In genomic region chr17:57692770-57693169, GRCh38 we compare ENCODE assay signal across 21 cellular contexts. TPM values are rescaled to one million over a fixed set of nuclear protein-coding genes. Genes with fewer than 3 reads are reported as not detected.
DNase-seq lines count a peak whose midpoint lies in the region; ATAC-seq, FAIRE-seq and TF ChIP-seq lines count a peak whose summit lies in the region.
"Had no signal": no experiment of that assay in that cellular context is flagged by ENCODE, and none has a peak within 500 bp of the region (broad histone marks: within the 10 kb centered on the region; RNA-seq: fewer than 3 reads in every experiment).

No MANE protein-coding gene starts in this region.

- TF ChIP-seq POLR2A in GM12891 (IDR thresholded peaks at IDR 0.05; ENCODE audit: low read depth, low read length) = no peak

- no peak for DNase-seq in T-helper 2 cell treated with Interferon-gamma antibody and Interleukin-4, amounts not matched to agents 5 μg/mL and 100 μg/mL, for 36 hours (ENCODE audit: low spot score)
- no peak for DNase-seq in T-helper 2 cell
- no peak for DNase-seq in stimulated activated naive CD8-positive, alpha-beta T cell treated with anti-CD3 and anti-CD28 coated beads, Interleukin-15, amount 100 ng/mL, for 72 hours
- DNase-seq in central memory CD8-positive, alpha-beta T cell (ENCODE audit: low spot score in 2 of 2) = no peak
- no peak for DNase-seq in cerebellar cortex (ENCODE audit: low spot score)
- DNase-seq in GM12891 (ENCODE audit: insufficient read length, low spot score) = no peak
- DNase-seq in NCI-H1694 treated with DMSO at 0.1 percent for 48 hours (lab: John Stamatoyannopoulos, UW) = no peak
- DNase-seq: 8988T; BE2C; CD4-positive, alpha-beta T cell; DMS79; GM23248; MV-4-11; NCI-H1417 treated with DMSO at 0.1 percent for 48 hours; NCI-H2029 treated with DMSO at 0.1 percent for 48 hours; NCI-H510A; NCI-H774 had no signal

- H3K36me3 Mint-ChIP-seq in T-helper 2 cell treated with Interferon-gamma antibody and Interleukin-4, amounts not matched to agents 5 μg/mL and 100 μg/mL, for 36 hours (ENCODE audit: low read depth) = peaks cover 5% of the 10 kb centered on the region
- H3K36me3 Mint-ChIP-seq in stimulated activated naive CD8-positive, alpha-beta T cell treated with anti-CD3 and anti-CD28 coated beads, Interleukin-15, Interleukin-2, amounts not matched to agents 100 ng/mL and 50 ng/mL, for 24 hours (ENCODE audit: low read depth) = peaks cover 4% of the 10 kb centered on the region
- peaks cover 4% of the 10 kb centered on the region for H3K36me3 Mint-ChIP-seq in central memory CD8-positive, alpha-beta T cell (ENCODE audit: insufficient read depth)

- H3K27me3 Mint-ChIP-seq in T-helper 2 cell treated with Interferon-gamma antibody and Interleukin-4, amounts not matched to agents 5 μg/mL and 100 μg/mL, for 36 hours (ENCODE audit: low read depth) = peaks cover 17% of the 10 kb centered on the region
- H3K27me3 Mint-ChIP-seq in stimulated activated naive CD8-positive, alpha-beta T cell treated with anti-CD3 and anti-CD28 coated beads, Interleukin-15, Interleukin-2, amounts not matched to agents 100 ng/mL and 50 ng/mL, for 24 hours = no peaks in the 10 kb centered on the region
- no peaks in the 10 kb centered on the region for H3K27me3 Mint-ChIP-seq in stimulated activated naive CD8-positive, alpha-beta T cell treated with anti-CD3 and anti-CD28 coated beads, Interleukin-15, amount 100 ng/mL, for 72 hours
- no peaks in the 10 kb centered on the region for H3K27me3 Mint-ChIP-seq in central memory CD8-positive, alpha-beta T cell
- H3K27me3 Mint-ChIP-seq: CD4-positive, alpha-beta T cell; IgD-negative memory B cell had no signal

- H3K4me1 Mint-ChIP-seq in T-helper 2 cell treated with Interferon-gamma antibody and Interleukin-4, amounts not matched to agents 5 μg/mL and 100 μg/mL, for 36 hours (ENCODE audit: low read depth) = peaks cover 7% of the 10 kb centered on the region
- H3K4me1 Mint-ChIP-seq in stimulated activated naive CD8-positive, alpha-beta T cell treated with anti-CD3 and anti-CD28 coated beads, Interleukin-15, Interleukin-2, amounts not matched to agents 100 ng/mL and 50 ng/mL, for 24 hours (ENCODE audit: low read depth) = peaks cover 14% of the 10 kb centered on the region
- H3K4me1 Mint-ChIP-seq in stimulated activated naive CD8-positive, alpha-beta T cell treated with anti-CD3 and anti-CD28 coated beads, Interleukin-15, amount 100 ng/mL, for 72 hours = peaks cover 14% of the 10 kb centered on the region
- H3K4me1 Mint-ChIP-seq in central memory CD8-positive, alpha-beta T cell = peaks cover 15% of the 10 kb centered on the region

- peaks cover 17% of the 10 kb centered on the region for H3K9me3 Mint-ChIP-seq in T-helper 2 cell treated with Interferon-gamma antibody and Interleukin-4, amounts not matched to agents 5 μg/mL and 100 μg/mL, for 36 hours
- H3K9me3 Mint-ChIP-seq in stimulated activated naive CD8-positive, alpha-beta T cell treated with anti-CD3 and anti-CD28 coated beads, Interleukin-15, Interleukin-2, amounts not matched to agents 100 ng/mL and 50 ng/mL, for 24 hours = peaks cover 8% of the 10 kb centered on the region
- peaks cover 10 to 24% of the 10 kb centered on the region in 2 donors for H3K9me3 Mint-ChIP-seq in stimulated activated naive CD8-positive, alpha-beta T cell treated with anti-CD3 and anti-CD28 coated beads, Interleukin-15, amount 100 ng/mL, for 72 hours
- peaks cover 4% of the 10 kb centered on the region for H3K9me3 Mint-ChIP-seq in central memory CD8-positive, alpha-beta T cell
- H3K9me3 Mint-ChIP-seq: CD4-positive, alpha-beta T cell had no signal

- no peak for ATAC-seq in stimulated activated naive CD8-positive, alpha-beta T cell treated with anti-CD3 and anti-CD28 coated beads, Interleukin-15, amount 100 ng/mL, for 72 hours
- ATAC-seq in central memory CD8-positive, alpha-beta T cell (replicated peaks; ENCODE audit: extremely low read depth, poor library complexity, severe bottlenecking) = no peak
- ATAC-seq: HCT116 had no signal

- no peak for FAIRE-seq in GM12891 (lab: Jason Lieb, UNC)
- FAIRE-seq: D721Med had no signal

- peak overlapping the region; percentile 22 for H3K27ac Mint-ChIP-seq in T-helper 2 cell treated with Interferon-gamma antibody and Interleukin-4, amounts not matched to agents 5 μg/mL and 100 μg/mL, for 36 hours
- H3K27ac Mint-ChIP-seq in stimulated activated naive CD8-positive, alpha-beta T cell treated with anti-CD3 and anti-CD28 coated beads, Interleukin-15, Interleukin-2, amounts not matched to agents 100 ng/mL and 50 ng/mL, for 24 hours = no peak overlapping the region
- H3K27ac Mint-ChIP-seq in stimulated activated naive CD8-positive, alpha-beta T cell treated with anti-CD3 and anti-CD28 coated beads, Interleukin-15, amount 100 ng/mL, for 72 hours = no peak overlapping the region
- H3K27ac Mint-ChIP-seq in central memory CD8-positive, alpha-beta T cell (ENCODE audit: low read depth) = no peak overlapping the region
- H3K27ac Mint-ChIP-seq: CD4-positive, alpha-beta T cell had no signal

- H3K4me3 Mint-ChIP-seq in T-helper 2 cell treated with Interferon-gamma antibody and Interleukin-4, amounts not matched to agents 5 μg/mL and 100 μg/mL, for 36 hours = peak overlapping the region; percentile 44
- peak overlapping the region; percentile 9 for H3K4me3 Mint-ChIP-seq in stimulated activated naive CD8-positive, alpha-beta T cell treated with anti-CD3 and anti-CD28 coated beads, Interleukin-15, Interleukin-2, amounts not matched to agents 100 ng/mL and 50 ng/mL, for 24 hours
- H3K4me3 Mint-ChIP-seq in stimulated activated naive CD8-positive, alpha-beta T cell treated with anti-CD3 and anti-CD28 coated beads, Interleukin-15, amount 100 ng/mL, for 72 hours = peak overlapping the region in 1 of 2 donors; percentile 49
- H3K4me3 Mint-ChIP-seq in central memory CD8-positive, alpha-beta T cell = peak overlapping the region; percentile 4
- H3K4me3 Mint-ChIP-seq: CD4-positive, alpha-beta T cell had no signal

TF ChIP-seq in GM12891, 5 proteins besides CTCF, POLR2A, EP300 and RAD21:
- no peak for TF ChIP-seq TAF1 (IDR thresholded peaks at IDR 0.05; ENCODE audit: low read depth, low read length)
- TF ChIP-seq POU2F2 (IDR thresholded peaks at IDR 0.05; ENCODE audit: low read depth, low read length) = no peak
- no peak for TF ChIP-seq PAX5 (IDR thresholded peaks at IDR 0.05; ENCODE audit: insufficient read depth, low read length, severe bottlenecking)
- TF ChIP-seq POLR2AphosphoS5 (IDR thresholded peaks at IDR 0.05; ENCODE audit: low read depth, low read length) = no peak
- TF ChIP-seq SPI1 (IDR thresholded peaks at IDR 0.05; ENCODE audit: low read depth, low read length) = no peak

RNA-seq across cellular contexts. Expression of gene CCDC182, which starts 52.3 kb away (rescaled TPM):
- not detected for polyA plus RNA-seq in GM12891 (2012; ENCODE audit: low read depth, missing spikeins)
- polyA plus RNA-seq: GM23248, IgD-negative memory B cell had no signal
